1 cellular context compared by ENCODE assay signal in the genomic region with DNA sequence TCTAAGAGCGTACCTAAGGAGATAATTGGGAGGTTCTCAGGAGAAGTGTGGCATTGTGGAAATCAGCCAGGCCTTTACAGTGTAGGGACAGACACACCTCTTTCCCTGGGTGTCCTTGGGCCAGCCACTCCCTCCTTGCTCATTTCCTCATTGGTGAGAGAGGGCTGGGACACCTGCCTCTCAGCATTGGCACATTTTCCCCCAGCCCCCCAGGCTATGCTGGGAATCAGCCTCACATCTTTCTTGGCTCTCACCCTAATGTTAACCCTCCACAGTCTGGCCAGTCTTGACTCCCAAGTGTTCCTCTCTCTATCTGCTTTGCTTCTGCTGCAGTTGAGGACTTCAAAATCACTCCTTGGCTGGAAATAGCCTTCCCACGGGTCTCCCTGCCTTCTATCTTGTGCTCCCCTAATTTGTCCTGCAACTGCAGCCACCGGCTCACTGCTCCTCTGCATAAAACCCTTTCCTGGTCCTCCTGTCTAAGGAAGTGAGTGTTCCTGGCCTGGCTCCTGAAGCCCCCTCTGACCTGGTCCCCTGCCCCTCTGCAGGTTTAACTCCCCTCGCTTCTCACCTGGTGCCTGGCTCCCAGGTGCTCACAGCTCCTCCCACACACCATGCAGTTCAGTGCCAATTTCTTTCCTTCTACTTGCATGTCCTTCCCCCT.
TF ChIP-seq lines count a peak whose summit lies in the region.

No MANE protein-coding gene starts in this region.

TF ChIP-seq in H1, 55 proteins besides CTCF, POLR2A, EP300 and RAD21:
- TF ChIP-seq TCF12 (IDR thresholded peaks at IDR 0.05; ENCODE audit: low read depth, low read length) (no peak), TAF7 (optimal IDR thresholded peaks at IDR 0.05; ENCODE audit: borderline replicate concordance, low read depth, low read length) (no peak), KDM5A (IDR thresholded peaks at IDR 0.05; ENCODE audit: low read length) (no peak), RXRA (IDR thresholded peaks at IDR 0.05; ENCODE audit: insufficient read depth, low read depth, low read length) (no peak), RFX5 (IDR thresholded peaks at IDR 0.05; ENCODE audit: borderline replicate concordance, low read depth, low read length) (no peak), SUZ12 (IDR thresholded peaks at IDR 0.05; ENCODE audit: low read length) (no peak), EGR1 (IDR thresholded peaks at IDR 0.05; ENCODE audit: borderline replicate concordance, low read depth, low read length) (no peak), JUND (IDR thresholded peaks at IDR 0.05; ENCODE audit: low read length) (no peak), RNF2 (IDR thresholded peaks at IDR 0.05; ENCODE audit: borderline replicate concordance, low read depth, low read length, missing control alignments, poor library complexity, severe bottlenecking) (no peak), POLR2AphosphoS5 (IDR thresholded peaks at IDR 0.05; ENCODE audit: low read depth, low read length) (no peak), HDAC6 (IDR thresholded peaks at IDR 0.05; ENCODE audit: low read depth, low read length) (no peak)
- TF ChIP-seq, protein P1, sequence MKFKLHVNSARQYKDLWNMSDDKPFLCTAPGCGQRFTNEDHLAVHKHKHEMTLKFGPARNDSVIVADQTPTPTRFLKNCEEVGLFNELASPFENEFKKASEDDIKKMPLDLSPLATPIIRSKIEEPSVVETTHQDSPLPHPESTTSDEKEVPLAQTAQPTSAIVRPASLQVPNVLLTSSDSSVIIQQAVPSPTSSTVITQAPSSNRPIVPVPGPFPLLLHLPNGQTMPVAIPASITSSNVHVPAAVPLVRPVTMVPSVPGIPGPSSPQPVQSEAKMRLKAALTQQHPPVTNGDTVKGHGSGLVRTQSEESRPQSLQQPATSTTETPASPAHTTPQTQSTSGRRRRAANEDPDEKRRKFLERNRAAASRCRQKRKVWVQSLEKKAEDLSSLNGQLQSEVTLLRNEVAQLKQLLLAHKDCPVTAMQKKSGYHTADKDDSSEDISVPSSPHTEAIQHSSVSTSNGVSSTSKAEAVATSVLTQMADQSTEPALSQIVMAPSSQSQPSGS (IDR thresholded peaks at IDR 0.05; ENCODE audit: low read length) = no peak
- TF ChIP-seq, protein P2, sequence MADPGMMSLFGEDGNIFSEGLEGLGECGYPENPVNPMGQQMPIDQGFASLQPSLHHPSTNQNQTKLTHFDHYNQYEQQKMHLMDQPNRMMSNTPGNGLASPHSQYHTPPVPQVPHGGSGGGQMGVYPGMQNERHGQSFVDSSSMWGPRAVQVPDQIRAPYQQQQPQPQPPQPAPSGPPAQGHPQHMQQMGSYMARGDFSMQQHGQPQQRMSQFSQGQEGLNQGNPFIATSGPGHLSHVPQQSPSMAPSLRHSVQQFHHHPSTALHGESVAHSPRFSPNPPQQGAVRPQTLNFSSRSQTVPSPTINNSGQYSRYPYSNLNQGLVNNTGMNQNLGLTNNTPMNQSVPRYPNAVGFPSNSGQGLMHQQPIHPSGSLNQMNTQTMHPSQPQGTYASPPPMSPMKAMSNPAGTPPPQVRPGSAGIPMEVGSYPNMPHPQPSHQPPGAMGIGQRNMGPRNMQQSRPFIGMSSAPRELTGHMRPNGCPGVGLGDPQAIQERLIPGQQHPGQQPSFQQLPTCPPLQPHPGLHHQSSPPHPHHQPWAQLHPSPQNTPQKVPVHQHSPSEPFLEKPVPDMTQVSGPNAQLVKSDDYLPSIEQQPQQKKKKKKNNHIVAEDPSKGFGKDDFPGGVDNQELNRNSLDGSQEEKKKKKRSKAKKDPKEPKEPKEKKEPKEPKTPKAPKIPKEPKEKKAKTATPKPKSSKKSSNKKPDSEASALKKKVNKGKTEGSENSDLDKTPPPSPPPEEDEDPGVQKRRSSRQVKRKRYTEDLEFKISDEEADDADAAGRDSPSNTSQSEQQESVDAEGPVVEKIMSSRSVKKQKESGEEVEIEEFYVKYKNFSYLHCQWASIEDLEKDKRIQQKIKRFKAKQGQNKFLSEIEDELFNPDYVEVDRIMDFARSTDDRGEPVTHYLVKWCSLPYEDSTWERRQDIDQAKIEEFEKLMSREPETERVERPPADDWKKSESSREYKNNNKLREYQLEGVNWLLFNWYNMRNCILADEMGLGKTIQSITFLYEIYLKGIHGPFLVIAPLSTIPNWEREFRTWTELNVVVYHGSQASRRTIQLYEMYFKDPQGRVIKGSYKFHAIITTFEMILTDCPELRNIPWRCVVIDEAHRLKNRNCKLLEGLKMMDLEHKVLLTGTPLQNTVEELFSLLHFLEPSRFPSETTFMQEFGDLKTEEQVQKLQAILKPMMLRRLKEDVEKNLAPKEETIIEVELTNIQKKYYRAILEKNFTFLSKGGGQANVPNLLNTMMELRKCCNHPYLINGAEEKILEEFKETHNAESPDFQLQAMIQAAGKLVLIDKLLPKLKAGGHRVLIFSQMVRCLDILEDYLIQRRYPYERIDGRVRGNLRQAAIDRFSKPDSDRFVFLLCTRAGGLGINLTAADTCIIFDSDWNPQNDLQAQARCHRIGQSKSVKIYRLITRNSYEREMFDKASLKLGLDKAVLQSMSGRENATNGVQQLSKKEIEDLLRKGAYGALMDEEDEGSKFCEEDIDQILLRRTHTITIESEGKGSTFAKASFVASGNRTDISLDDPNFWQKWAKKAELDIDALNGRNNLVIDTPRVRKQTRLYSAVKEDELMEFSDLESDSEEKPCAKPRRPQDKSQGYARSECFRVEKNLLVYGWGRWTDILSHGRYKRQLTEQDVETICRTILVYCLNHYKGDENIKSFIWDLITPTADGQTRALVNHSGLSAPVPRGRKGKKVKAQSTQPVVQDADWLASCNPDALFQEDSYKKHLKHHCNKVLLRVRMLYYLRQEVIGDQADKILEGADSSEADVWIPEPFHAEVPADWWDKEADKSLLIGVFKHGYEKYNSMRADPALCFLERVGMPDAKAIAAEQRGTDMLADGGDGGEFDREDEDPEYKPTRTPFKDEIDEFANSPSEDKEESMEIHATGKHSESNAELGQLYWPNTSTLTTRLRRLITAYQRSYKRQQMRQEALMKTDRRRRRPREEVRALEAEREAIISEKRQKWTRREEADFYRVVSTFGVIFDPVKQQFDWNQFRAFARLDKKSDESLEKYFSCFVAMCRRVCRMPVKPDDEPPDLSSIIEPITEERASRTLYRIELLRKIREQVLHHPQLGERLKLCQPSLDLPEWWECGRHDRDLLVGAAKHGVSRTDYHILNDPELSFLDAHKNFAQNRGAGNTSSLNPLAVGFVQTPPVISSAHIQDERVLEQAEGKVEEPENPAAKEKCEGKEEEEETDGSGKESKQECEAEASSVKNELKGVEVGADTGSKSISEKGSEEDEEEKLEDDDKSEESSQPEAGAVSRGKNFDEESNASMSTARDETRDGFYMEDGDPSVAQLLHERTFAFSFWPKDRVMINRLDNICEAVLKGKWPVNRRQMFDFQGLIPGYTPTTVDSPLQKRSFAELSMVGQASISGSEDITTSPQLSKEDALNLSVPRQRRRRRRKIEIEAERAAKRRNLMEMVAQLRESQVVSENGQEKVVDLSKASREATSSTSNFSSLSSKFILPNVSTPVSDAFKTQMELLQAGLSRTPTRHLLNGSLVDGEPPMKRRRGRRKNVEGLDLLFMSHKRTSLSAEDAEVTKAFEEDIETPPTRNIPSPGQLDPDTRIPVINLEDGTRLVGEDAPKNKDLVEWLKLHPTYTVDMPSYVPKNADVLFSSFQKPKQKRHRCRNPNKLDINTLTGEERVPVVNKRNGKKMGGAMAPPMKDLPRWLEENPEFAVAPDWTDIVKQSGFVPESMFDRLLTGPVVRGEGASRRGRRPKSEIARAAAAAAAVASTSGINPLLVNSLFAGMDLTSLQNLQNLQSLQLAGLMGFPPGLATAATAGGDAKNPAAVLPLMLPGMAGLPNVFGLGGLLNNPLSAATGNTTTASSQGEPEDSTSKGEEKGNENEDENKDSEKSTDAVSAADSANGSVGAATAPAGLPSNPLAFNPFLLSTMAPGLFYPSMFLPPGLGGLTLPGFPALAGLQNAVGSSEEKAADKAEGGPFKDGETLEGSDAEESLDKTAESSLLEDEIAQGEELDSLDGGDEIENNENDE (IDR thresholded peaks at IDR 0.05; ENCODE audit: insufficient replicate concordance, low read length) = no peak
- TF ChIP-seq, protein P3, sequence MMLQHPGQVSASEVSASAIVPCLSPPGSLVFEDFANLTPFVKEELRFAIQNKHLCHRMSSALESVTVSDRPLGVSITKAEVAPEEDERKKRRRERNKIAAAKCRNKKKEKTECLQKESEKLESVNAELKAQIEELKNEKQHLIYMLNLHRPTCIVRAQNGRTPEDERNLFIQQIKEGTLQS (IDR thresholded peaks at IDR 0.05; ENCODE audit: insufficient read depth, low read depth, low read length) = no peak
